1 cellular context compared by ENCODE assay signal in the genomic region with DNA sequence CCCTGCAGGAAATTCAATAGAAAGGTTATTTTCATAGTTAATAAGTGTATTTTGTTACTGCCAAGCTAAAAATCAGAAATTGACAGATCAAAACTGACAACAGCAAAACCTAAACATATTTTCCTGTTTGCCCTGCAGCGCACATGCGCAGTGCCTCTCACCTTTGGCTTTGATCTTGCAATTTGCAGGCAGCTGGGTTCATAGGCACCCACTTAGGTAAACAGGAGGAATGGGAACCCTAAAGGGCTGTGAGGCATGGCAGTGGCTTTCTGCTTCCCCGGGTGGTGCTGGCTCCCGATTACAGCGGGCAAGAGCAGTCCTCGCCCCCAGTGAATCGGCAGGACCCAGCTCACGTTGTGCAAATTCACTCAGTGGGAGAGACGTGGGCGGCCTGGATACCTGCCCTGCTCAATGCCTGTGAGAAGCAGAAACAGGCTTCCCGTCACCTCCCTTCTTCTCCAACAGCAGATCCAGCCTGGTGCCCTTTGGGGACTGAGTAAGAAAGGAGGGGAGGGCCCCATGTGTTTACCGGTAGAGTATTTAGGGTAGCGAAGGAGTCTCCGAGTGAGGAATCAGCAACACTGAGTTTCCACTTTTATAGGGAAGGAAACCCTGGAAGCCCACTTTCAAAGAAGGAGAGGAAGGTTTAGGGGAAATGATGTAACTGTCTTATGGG.
TF ChIP-seq lines count a peak whose summit lies in the region.

No MANE protein-coding gene starts in this region.

TF ChIP-seq in HepG2, 621 proteins besides CTCF, POLR2A, EP300 and RAD21 (continued from another document):
- TF ChIP-seq, protein P1, sequence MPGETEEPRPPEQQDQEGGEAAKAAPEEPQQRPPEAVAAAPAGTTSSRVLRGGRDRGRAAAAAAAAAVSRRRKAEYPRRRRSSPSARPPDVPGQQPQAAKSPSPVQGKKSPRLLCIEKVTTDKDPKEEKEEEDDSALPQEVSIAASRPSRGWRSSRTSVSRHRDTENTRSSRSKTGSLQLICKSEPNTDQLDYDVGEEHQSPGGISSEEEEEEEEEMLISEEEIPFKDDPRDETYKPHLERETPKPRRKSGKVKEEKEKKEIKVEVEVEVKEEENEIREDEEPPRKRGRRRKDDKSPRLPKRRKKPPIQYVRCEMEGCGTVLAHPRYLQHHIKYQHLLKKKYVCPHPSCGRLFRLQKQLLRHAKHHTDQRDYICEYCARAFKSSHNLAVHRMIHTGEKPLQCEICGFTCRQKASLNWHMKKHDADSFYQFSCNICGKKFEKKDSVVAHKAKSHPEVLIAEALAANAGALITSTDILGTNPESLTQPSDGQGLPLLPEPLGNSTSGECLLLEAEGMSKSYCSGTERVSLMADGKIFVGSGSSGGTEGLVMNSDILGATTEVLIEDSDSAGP (CRISPR knock-in tag; IDR thresholded peaks at IDR 0.05; ENCODE audit: borderline replicate concordance), result peak; percentile 22; the same call in 1 of the 2 replicates
- 0 out of 2 replicates have a peak, but pooled peaks have one; percentile 12 for TF ChIP-seq ZNF644 (CRISPR knock-in tag; IDR thresholded peaks at IDR 0.05; ENCODE audit: low read depth)
- TF ChIP-seq HDAC2 (CRISPR knock-in tag; IDR thresholded peaks at IDR 0.05), result 0 out of 2 replicates have a peak, but pooled peaks have one; percentile 12
- no peak for TF ChIP-seq ZNF780A (CRISPR knock-in tag; IDR thresholded peaks at IDR 0.05)
- TF ChIP-seq PPARG (CRISPR knock-in tag; conservative IDR thresholded peaks at IDR 0.05), result peak; percentile 77
- TF ChIP-seq, protein P2, sequence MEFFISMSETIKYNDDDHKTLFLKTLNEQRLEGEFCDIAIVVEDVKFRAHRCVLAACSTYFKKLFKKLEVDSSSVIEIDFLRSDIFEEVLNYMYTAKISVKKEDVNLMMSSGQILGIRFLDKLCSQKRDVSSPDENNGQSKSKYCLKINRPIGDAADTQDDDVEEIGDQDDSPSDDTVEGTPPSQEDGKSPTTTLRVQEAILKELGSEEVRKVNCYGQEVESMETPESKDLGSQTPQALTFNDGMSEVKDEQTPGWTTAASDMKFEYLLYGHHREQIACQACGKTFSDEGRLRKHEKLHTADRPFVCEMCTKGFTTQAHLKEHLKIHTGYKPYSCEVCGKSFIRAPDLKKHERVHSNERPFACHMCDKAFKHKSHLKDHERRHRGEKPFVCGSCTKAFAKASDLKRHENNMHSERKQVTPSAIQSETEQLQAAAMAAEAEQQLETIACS (CRISPR knock-in tag; IDR thresholded peaks at IDR 0.05), result no peak
- TF ChIP-seq, protein P3, sequence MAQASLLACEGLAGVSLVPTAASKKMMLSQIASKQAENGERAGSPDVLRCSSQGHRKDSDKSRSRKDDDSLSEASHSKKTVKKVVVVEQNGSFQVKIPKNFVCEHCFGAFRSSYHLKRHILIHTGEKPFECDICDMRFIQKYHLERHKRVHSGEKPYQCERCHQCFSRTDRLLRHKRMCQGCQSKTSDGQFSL (CRISPR knock-in tag; IDR thresholded peaks at IDR 0.05), result no peak
- no peak for TF ChIP-seq NFE2 (CRISPR knock-in tag; IDR thresholded peaks at IDR 0.05)
- TF ChIP-seq FOXA1 (IDR thresholded peaks at IDR 0.05), result no peak
- TF ChIP-seq FOXA1 (CRISPR knock-in tag; IDR thresholded peaks at IDR 0.05), result peak; percentile 72
- peak; percentile 33 for TF ChIP-seq FOXO1 (CRISPR knock-in tag; IDR thresholded peaks at IDR 0.05)
- TF ChIP-seq SAP130 (CRISPR knock-in tag; IDR thresholded peaks at IDR 0.05; ENCODE audit: low read depth), result peak; percentile 47
- no peak for TF ChIP-seq NONO (IDR thresholded peaks at IDR 0.05)
- TF ChIP-seq NONO (CRISPR knock-in tag; conservative IDR thresholded peaks at IDR 0.05), result no peak
- TF ChIP-seq TMF1 (CRISPR knock-in tag; IDR thresholded peaks at IDR 0.05; ENCODE audit: low read depth), result no peak
- TF ChIP-seq FOXC1 (CRISPR knock-in tag; IDR thresholded peaks at IDR 0.05; ENCODE audit: borderline replicate concordance), result 0 out of 2 replicates have a peak, but pooled peaks have one; percentile 37
- TF ChIP-seq ZNF652 (CRISPR knock-in tag; IDR thresholded peaks at IDR 0.05; ENCODE audit: borderline replicate concordance, low read depth), result no peak
- 0 out of 2 replicates have a peak, but pooled peaks have one; percentile 39 for TF ChIP-seq TSC22D2 (CRISPR knock-in tag; IDR thresholded peaks at IDR 0.05; ENCODE audit: borderline replicate concordance)
- peak; percentile 38 for TF ChIP-seq PHF8 (CRISPR knock-in tag; IDR thresholded peaks at IDR 0.05)
- TF ChIP-seq, protein P4, sequence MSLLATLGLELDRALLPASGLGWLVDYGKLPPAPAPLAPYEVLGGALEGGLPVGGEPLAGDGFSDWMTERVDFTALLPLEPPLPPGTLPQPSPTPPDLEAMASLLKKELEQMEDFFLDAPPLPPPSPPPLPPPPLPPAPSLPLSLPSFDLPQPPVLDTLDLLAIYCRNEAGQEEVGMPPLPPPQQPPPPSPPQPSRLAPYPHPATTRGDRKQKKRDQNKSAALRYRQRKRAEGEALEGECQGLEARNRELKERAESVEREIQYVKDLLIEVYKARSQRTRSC (CRISPR knock-in tag; IDR thresholded peaks at IDR 0.05; ENCODE audit: low read depth), result no peak
- TF ChIP-seq, protein P5, sequence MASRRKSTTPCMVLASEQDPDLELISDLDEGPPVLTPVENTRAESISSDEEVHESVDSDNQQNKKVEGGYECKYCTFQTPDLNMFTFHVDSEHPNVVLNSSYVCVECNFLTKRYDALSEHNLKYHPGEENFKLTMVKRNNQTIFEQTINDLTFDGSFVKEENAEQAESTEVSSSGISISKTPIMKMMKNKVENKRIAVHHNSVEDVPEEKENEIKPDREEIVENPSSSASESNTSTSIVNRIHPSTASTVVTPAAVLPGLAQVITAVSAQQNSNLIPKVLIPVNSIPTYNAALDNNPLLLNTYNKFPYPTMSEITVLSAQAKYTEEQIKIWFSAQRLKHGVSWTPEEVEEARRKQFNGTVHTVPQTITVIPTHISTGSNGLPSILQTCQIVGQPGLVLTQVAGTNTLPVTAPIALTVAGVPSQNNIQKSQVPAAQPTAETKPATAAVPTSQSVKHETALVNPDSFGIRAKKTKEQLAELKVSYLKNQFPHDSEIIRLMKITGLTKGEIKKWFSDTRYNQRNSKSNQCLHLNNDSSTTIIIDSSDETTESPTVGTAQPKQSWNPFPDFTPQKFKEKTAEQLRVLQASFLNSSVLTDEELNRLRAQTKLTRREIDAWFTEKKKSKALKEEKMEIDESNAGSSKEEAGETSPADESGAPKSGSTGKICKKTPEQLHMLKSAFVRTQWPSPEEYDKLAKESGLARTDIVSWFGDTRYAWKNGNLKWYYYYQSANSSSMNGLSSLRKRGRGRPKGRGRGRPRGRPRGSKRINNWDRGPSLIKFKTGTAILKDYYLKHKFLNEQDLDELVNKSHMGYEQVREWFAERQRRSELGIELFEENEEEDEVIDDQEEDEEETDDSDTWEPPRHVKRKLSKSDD (CRISPR knock-in tag; IDR thresholded peaks at IDR 0.05; ENCODE audit: low read depth), result no peak
- no peak for TF ChIP-seq BORCS8-MEF2B (CRISPR knock-in tag; IDR thresholded peaks at IDR 0.05)
